14 cellular contexts compared by ENCODE assay signal in genomic region chr3:152280539-152280938, GRCh38. TPM values are rescaled to one million over a fixed set of nuclear protein-coding genes. Genes with fewer than 3 reads are reported as not detected.
DNase-seq lines count a peak whose midpoint lies in the region; ATAC-seq and TF ChIP-seq lines count a peak whose summit lies in the region.
"Had no signal": no experiment of that assay in that cellular context is flagged by ENCODE, and none has a peak within 500 bp of the region (broad histone marks: within the 10 kb centered on the region; RNA-seq: fewer than 3 reads in every experiment).

No MANE protein-coding gene starts in this region.

- H3K27ac ChIP-seq in mesenchymal stem cell (ENCODE audit: low read length, poor library complexity, severe bottlenecking), result no peak overlapping the region
- H3K27ac ChIP-seq: SJSA1 had no signal

- no CpG with 5 or more reads among the region's 3 CpGs for WGBS in mesenchymal stem cell

- no peak overlapping the region for H4K8ac ChIP-seq in mesenchymal stem cell (ENCODE audit: low read length)

- H3K18ac ChIP-seq in mesenchymal stem cell (ENCODE audit: low read depth in 1 of 2, low read length in 2 of 2), result no peak overlapping the region

- intact Hi-C loops in activated CD8-positive, alpha-beta T cell treated with anti-CD3 and anti-CD28 coated beads for 36 hours (cut with micrococcal nuclease), result no loop called here

- no peak overlapping the region for H3K23ac ChIP-seq in mesenchymal stem cell (ENCODE audit: low read length in 2 of 2)

- no peak overlapping the region for H4K91ac ChIP-seq in mesenchymal stem cell (ENCODE audit: low read length)

- H3K4me3 ChIP-seq in mesenchymal stem cell (ENCODE audit: insufficient read depth in 1 of 2, low read depth in 1 of 2, low read length in 2 of 2), result no peak overlapping the region
- H3K4me3 ChIP-seq: SJSA1 had no signal

- H2BK12ac ChIP-seq in mesenchymal stem cell (ENCODE audit: low read length in 2 of 2), result no peak overlapping the region

- no peak overlapping the region for H3K14ac ChIP-seq in mesenchymal stem cell (ENCODE audit: low read length in 2 of 2)

- no peak for ATAC-seq in stimulated activated naive CD8-positive, alpha-beta T cell treated with anti-CD3 and anti-CD28 coated beads, Interleukin-15, Interleukin-2, amounts not matched to agents 100 U/mL and 50 U/mL, for 24 hours
- no peak for ATAC-seq in activated CD8-positive, alpha-beta T cell treated with anti-CD3 and anti-CD28 coated beads for 36 hours
- ATAC-seq in HG02840 (IDR thresholded peaks at IDR 0.05; ENCODE audit: low FRiP score, unreplicated experiment) (no peak), HG03039 (IDR thresholded peaks at IDR 0.05; ENCODE audit: unreplicated experiment) (no peak)

- no peaks in the 10 kb centered on the region for H3K9me3 ChIP-seq in mesenchymal stem cell (ENCODE audit: control insufficient read depth, low read length)
- H3K9me3 ChIP-seq: SJSA1 had no signal

- H2AK5ac ChIP-seq in mesenchymal stem cell (ENCODE audit: low read length, severe bottlenecking), result no peak overlapping the region

- TF ChIP-seq CTCF in activated CD8-positive, alpha-beta T cell treated with anti-CD3 and anti-CD28 coated beads for 36 hours (IDR thresholded peaks at IDR 0.05), result no peak

- CTCF ChIA-PET in activated CD8-positive, alpha-beta T cell treated with anti-CD3 and anti-CD28 coated beads for 36 hours (lab: Charles Lee), result interaction anchor here (0.8 to 2.6 kb wide), 6 partner anchors 8 to 192 kb away, joined by 3 to 9 read pairs (median 4); no protein-coding TSS in a partner anchor

- peaks cover 91% of the 10 kb centered on the region for H3K4me1 Mint-ChIP-seq in stimulated activated naive CD8-positive, alpha-beta T cell treated with anti-CD3 and anti-CD28 coated beads, Interleukin-15, Interleukin-2, amounts not matched to agents 100 ng/mL and 50 ng/mL, for 24 hours (ENCODE audit: low read depth)
- peaks cover 73% of the 10 kb centered on the region for H3K4me1 Mint-ChIP-seq in activated CD8-positive, alpha-beta T cell treated with anti-CD3 and anti-CD28 coated beads for 36 hours (ENCODE audit: low read depth)

- no peak overlapping the region for H2BK5ac ChIP-seq in mesenchymal stem cell (ENCODE audit: low read depth, low read length, poor library complexity, severe bottlenecking)

- peak overlapping the region; percentile 89 for H3K27ac Mint-ChIP-seq in stimulated activated naive CD8-positive, alpha-beta T cell treated with anti-CD3 and anti-CD28 coated beads, Interleukin-15, Interleukin-2, amounts not matched to agents 100 ng/mL and 50 ng/mL, for 24 hours
- H3K27ac Mint-ChIP-seq in activated CD8-positive, alpha-beta T cell treated with anti-CD3 and anti-CD28 coated beads for 36 hours, result peak overlapping the region; percentile 91

- H2BK15ac ChIP-seq in mesenchymal stem cell (ENCODE audit: low read depth, poor library complexity, severe bottlenecking), result no peak overlapping the region

- no peak for DNase-seq in stimulated activated naive CD8-positive, alpha-beta T cell treated with anti-CD3 and anti-CD28 coated beads, Interleukin-15, Interleukin-2, amounts not matched to agents 100 U/mL and 50 U/mL, for 24 hours
- DNase-seq in activated CD8-positive, alpha-beta T cell treated with anti-CD3 and anti-CD28 coated beads for 36 hours, result no peak
- DNase-seq in mesenchymal stem cell (no peak), dedifferentiated amniotic fluid mesenchymal stem cell (ENCODE audit: extremely low spot score) (no peak), NOMO-1 treated with dmso at 0.1 percent for 144 hours (lab: John Stamatoyannopoulos, UW; ENCODE audit: unreplicated experiment) (no peak)
- DNase-seq: activated CD4-positive, CD25-positive, alpha-beta regulatory T cell; KBM-7; NCI-H2029 treated with DMSO at 0.1 percent for 48 hours; nucleus accumbens had no signal

- no peaks in the 10 kb centered on the region for H3K27me3 Mint-ChIP-seq in stimulated activated naive CD8-positive, alpha-beta T cell treated with anti-CD3 and anti-CD28 coated beads, Interleukin-15, Interleukin-2, amounts not matched to agents 100 ng/mL and 50 ng/mL, for 24 hours
- H3K27me3 Mint-ChIP-seq in activated CD8-positive, alpha-beta T cell treated with anti-CD3 and anti-CD28 coated beads for 36 hours, result no peaks in the 10 kb centered on the region
- H3K27me3 Mint-ChIP-seq: dendritic cell treated with granulocyte-macrophage colony-stimulating factor and Interleukin-4, amounts not matched to agents 40 ng/mL and 50 ng/mL, for 4 days had no signal

- no peaks in the 10 kb centered on the region for H3K4me1 ChIP-seq in mesenchymal stem cell (ENCODE audit: control insufficient read depth, insufficient read depth, low read depth, low read length)

- H2BK120ac ChIP-seq in mesenchymal stem cell (ENCODE audit: low read depth, low read length), result no peak overlapping the region

- H3K36me3 Mint-ChIP-seq in stimulated activated naive CD8-positive, alpha-beta T cell treated with anti-CD3 and anti-CD28 coated beads, Interleukin-15, Interleukin-2, amounts not matched to agents 100 ng/mL and 50 ng/mL, for 24 hours (ENCODE audit: low read depth), result peaks cover 21% of the 10 kb centered on the region
- H3K36me3 Mint-ChIP-seq in activated CD8-positive, alpha-beta T cell treated with anti-CD3 and anti-CD28 coated beads for 36 hours (ENCODE audit: low read depth), result peaks cover 32% of the 10 kb centered on the region

- peak overlapping the region; percentile 76 for H3K4me3 Mint-ChIP-seq in stimulated activated naive CD8-positive, alpha-beta T cell treated with anti-CD3 and anti-CD28 coated beads, Interleukin-15, Interleukin-2, amounts not matched to agents 100 ng/mL and 50 ng/mL, for 24 hours
- H3K4me3 Mint-ChIP-seq in activated CD8-positive, alpha-beta T cell treated with anti-CD3 and anti-CD28 coated beads for 36 hours, result peak overlapping the region; percentile 65
- H3K4me3 Mint-ChIP-seq: dendritic cell treated with granulocyte-macrophage colony-stimulating factor and Interleukin-4, amounts not matched to agents 40 ng/mL and 50 ng/mL, for 4 days had no signal

- H3K79me1 ChIP-seq in mesenchymal stem cell (replicated peaks; ENCODE audit: low read length, poor library complexity, severe bottlenecking), result no peaks in the 10 kb centered on the region

- no peak overlapping the region for H3K4ac ChIP-seq in mesenchymal stem cell (ENCODE audit: low read depth in 1 of 2, low read length in 2 of 2)

- no peaks in the 10 kb centered on the region for H3K9me3 Mint-ChIP-seq in stimulated activated naive CD8-positive, alpha-beta T cell treated with anti-CD3 and anti-CD28 coated beads, Interleukin-15, Interleukin-2, amounts not matched to agents 100 ng/mL and 50 ng/mL, for 24 hours
- no peaks in the 10 kb centered on the region for H3K9me3 Mint-ChIP-seq in activated CD8-positive, alpha-beta T cell treated with anti-CD3 and anti-CD28 coated beads for 36 hours
- H3K9me3 Mint-ChIP-seq: dendritic cell treated with granulocyte-macrophage colony-stimulating factor and Interleukin-4, amounts not matched to agents 40 ng/mL and 50 ng/mL, for 4 days had no signal

- H2AFZ ChIP-seq in mesenchymal stem cell (ENCODE audit: low read depth, low read length), result no peak overlapping the region

- H3K36me3 ChIP-seq in mesenchymal stem cell (ENCODE audit: control insufficient read depth in 1 of 2, insufficient read depth in 2 of 2, low read depth in 1 of 2, low read length in 2 of 2), result peaks cover 0 to 3% of the 10 kb centered on the region in 2 experiments

- H3K9ac ChIP-seq in mesenchymal stem cell (ENCODE audit: low read length), result peak overlapping the region; percentile 1

- no peak overlapping the region for H3K4me2 ChIP-seq in mesenchymal stem cell (ENCODE audit: low read length, poor library complexity, severe bottlenecking)

- H3K27me3 ChIP-seq in mesenchymal stem cell (ENCODE audit: control insufficient read depth in 1 of 2, insufficient read depth in 1 of 2, low read length in 2 of 2), result no peaks in the 10 kb centered on the region
- H3K27me3 ChIP-seq: SJSA1 had no signal

- POLR2A ChIA-PET in activated CD8-positive, alpha-beta T cell treated with anti-CD3 and anti-CD28 coated beads for 36 hours (lab: Charles Lee), result interaction anchor here (1.2 to 4.4 kb wide), 5 partner anchors 9 to 79 kb away, joined by 4 to 35 read pairs (median 9); partner anchors contain the start of gene MBNL1

RNA-seq across cellular contexts. Expression of gene MBNL1, which starts 11.8 kb away (rescaled TPM):
- total RNA-seq in activated CD8-positive, alpha-beta T cell treated with anti-CD3 and anti-CD28 coated beads for 36 hours, result 100 to 1,000 TPM; 341 to 360 TPM
- polyA plus RNA-seq in mesenchymal stem cell (2013, experiment 1 of 2), result 85.7 TPM
- 85.2 TPM for polyA plus RNA-seq in mesenchymal stem cell (2013, experiment 2 of 2)
